8 cellular contexts compared by ENCODE assay signal in genomic region chr15:92902020-92902419, GRCh38. TPM values are rescaled to one million over a fixed set of nuclear protein-coding genes. Genes with fewer than 3 reads are reported as not detected.
DNase-seq lines count a peak whose midpoint lies in the region; ATAC-seq and TF ChIP-seq lines count a peak whose summit lies in the region.

No MANE protein-coding gene starts in this region.

- no peak for DNase-seq in activated CD8-positive, alpha-beta memory T cell treated with anti-CD3 and anti-CD28 coated beads, Interleukin-2, amount 10 ng/mL, durations not matched to agents 7 days and 5 days
- no peak for DNase-seq in activated CD8-positive, alpha-beta memory T cell treated with anti-CD3 and anti-CD28 coated beads, Interleukin-2, amount 50 U/mL, for 48 hours
- DNase-seq in activated naive CD8-positive, alpha-beta T cell treated with anti-CD3 and anti-CD28 coated beads, Interleukin-2, amount 50 U/mL, for 24 hours = no peak
- DNase-seq in kidney epithelial cell (ENCODE audit: low read depth) (no peak), thoracic aorta (ENCODE audit: low spot score) (no peak), SKM-1 treated with dmso at 0.1 percent for 144 hours (lab: John Stamatoyannopoulos, UW; ENCODE audit: unreplicated experiment) (no peak), retina (no peak)
- DNase-seq in stimulated activated CD4-positive, alpha-beta T cell treated with anti-CD3 and anti-CD28 coated beads, Interleukin-2, amount 100 ng/mL, for 48 hours = no peak

- H3K4me3 ChIP-seq in kidney epithelial cell (ENCODE audit: low read depth, low read length) = peak overlapping the region; percentile 85
- peak overlapping the region; percentile 81 for H3K4me3 ChIP-seq in thoracic aorta

- H3K27ac Mint-ChIP-seq in activated CD8-positive, alpha-beta memory T cell treated with anti-CD3 and anti-CD28 coated beads, Interleukin-2, amount 10 ng/mL, durations not matched to agents 7 days and 5 days = peak overlapping the region; percentile 100
- peak overlapping the region; percentile 75 for H3K27ac Mint-ChIP-seq in activated naive CD8-positive, alpha-beta T cell treated with anti-CD3 and anti-CD28 coated beads, Interleukin-2, amount 50 U/mL, for 24 hours

- peaks cover 65% of the 10 kb centered on the region for H3K36me3 Mint-ChIP-seq in activated CD8-positive, alpha-beta memory T cell treated with anti-CD3 and anti-CD28 coated beads, Interleukin-2, amount 10 ng/mL, durations not matched to agents 7 days and 5 days
- peaks cover 65% of the 10 kb centered on the region for H3K36me3 Mint-ChIP-seq in activated naive CD8-positive, alpha-beta T cell treated with anti-CD3 and anti-CD28 coated beads, Interleukin-2, amount 50 U/mL, for 24 hours (ENCODE audit: low read depth)

- CTCF ChIA-PET in activated CD8-positive, alpha-beta memory T cell treated with anti-CD3 and anti-CD28 coated beads, Interleukin-2, amount 10 ng/mL, durations not matched to agents 7 days and 5 days (lab: Charles Lee) = interaction anchor here (4.8 to 6.6 kb wide), 2 partner anchors 18 to 92 kb away, joined by 61 to 65 read pairs; no protein-coding TSS in a partner anchor

- peak overlapping the region; percentile 98 for H3K27ac ChIP-seq in thoracic aorta

- H3K9me3 Mint-ChIP-seq in activated CD8-positive, alpha-beta memory T cell treated with anti-CD3 and anti-CD28 coated beads, Interleukin-2, amount 10 ng/mL, durations not matched to agents 7 days and 5 days (ENCODE audit: low read depth) = no peaks in the 10 kb centered on the region
- H3K9me3 Mint-ChIP-seq in activated naive CD8-positive, alpha-beta T cell treated with anti-CD3 and anti-CD28 coated beads, Interleukin-2, amount 50 U/mL, for 24 hours = peaks cover 18% of the 10 kb centered on the region

- TF ChIP-seq CTCF in kidney epithelial cell (IDR thresholded peaks at IDR 0.05; ENCODE audit: insufficient read depth, low read length, poor library complexity, severe bottlenecking) (no peak), thoracic aorta (IDR thresholded peaks at IDR 0.05) (no peak)

- no peaks in the 10 kb centered on the region for H3K27me3 ChIP-seq in kidney epithelial cell (ENCODE audit: control insufficient read depth, insufficient read depth, low read length)
- no peaks in the 10 kb centered on the region for H3K27me3 ChIP-seq in thoracic aorta (replicated peaks; ENCODE audit: insufficient read depth)

- H3K4me1 ChIP-seq in thoracic aorta (ENCODE audit: control insufficient read depth in 1 of 2, low read depth in 2 of 2) = peaks cover 33 to 65% of the 10 kb centered on the region in 2 donors

- no peaks in the 10 kb centered on the region for H3K9me3 ChIP-seq in thoracic aorta

- no peaks in the 10 kb centered on the region for H3K27me3 Mint-ChIP-seq in activated CD8-positive, alpha-beta memory T cell treated with anti-CD3 and anti-CD28 coated beads, Interleukin-2, amount 10 ng/mL, durations not matched to agents 7 days and 5 days
- no peaks in the 10 kb centered on the region for H3K27me3 Mint-ChIP-seq in activated naive CD8-positive, alpha-beta T cell treated with anti-CD3 and anti-CD28 coated beads, Interleukin-2, amount 50 U/mL, for 24 hours

- H3K4me3 Mint-ChIP-seq in activated CD8-positive, alpha-beta memory T cell treated with anti-CD3 and anti-CD28 coated beads, Interleukin-2, amount 10 ng/mL, durations not matched to agents 7 days and 5 days = peak overlapping the region; percentile 79
- H3K4me3 Mint-ChIP-seq in activated naive CD8-positive, alpha-beta T cell treated with anti-CD3 and anti-CD28 coated beads, Interleukin-2, amount 50 U/mL, for 24 hours = peak overlapping the region; percentile 90

- H3K36me3 ChIP-seq in kidney epithelial cell (ENCODE audit: control insufficient read depth, insufficient read depth, low read length) (no peaks in the 10 kb centered on the region), thoracic aorta (peaks cover 8% of the 10 kb centered on the region)

- H3K4me1 Mint-ChIP-seq in activated CD8-positive, alpha-beta memory T cell treated with anti-CD3 and anti-CD28 coated beads, Interleukin-2, amount 10 ng/mL, durations not matched to agents 7 days and 5 days = peaks cover 46% of the 10 kb centered on the region
- peaks cover 60% of the 10 kb centered on the region for H3K4me1 Mint-ChIP-seq in activated naive CD8-positive, alpha-beta T cell treated with anti-CD3 and anti-CD28 coated beads, Interleukin-2, amount 50 U/mL, for 24 hours

- ATAC-seq in activated CD8-positive, alpha-beta memory T cell treated with anti-CD3 and anti-CD28 coated beads, Interleukin-2, amount 10 ng/mL, durations not matched to agents 7 days and 5 days = no peak
- no peak for ATAC-seq in activated naive CD8-positive, alpha-beta T cell treated with anti-CD3 and anti-CD28 coated beads, Interleukin-2, amount 50 U/mL, for 24 hours
- ATAC-seq in thoracic aorta (ENCODE audit: insufficient number of reproducible peaks, low FRiP score, low read depth) = no peak

RNA-seq across cellular contexts. Expression of gene CHD2, which starts 1.9 kb away (rescaled TPM):
- 100 to 1,000 TPM; 121 to 151 TPM for total RNA-seq in activated CD8-positive, alpha-beta memory T cell treated with anti-CD3 and anti-CD28 coated beads, Interleukin-2, amount 10 ng/mL, durations not matched to agents 7 days and 5 days
- total RNA-seq in kidney epithelial cell (54.2 and 54.3 TPM in 2 replicates), thoracic aorta (100 to 1,000 TPM; 143 to 148 TPM)
